24 cellular contexts compared by ENCODE assay signal in the genomic region with DNA sequence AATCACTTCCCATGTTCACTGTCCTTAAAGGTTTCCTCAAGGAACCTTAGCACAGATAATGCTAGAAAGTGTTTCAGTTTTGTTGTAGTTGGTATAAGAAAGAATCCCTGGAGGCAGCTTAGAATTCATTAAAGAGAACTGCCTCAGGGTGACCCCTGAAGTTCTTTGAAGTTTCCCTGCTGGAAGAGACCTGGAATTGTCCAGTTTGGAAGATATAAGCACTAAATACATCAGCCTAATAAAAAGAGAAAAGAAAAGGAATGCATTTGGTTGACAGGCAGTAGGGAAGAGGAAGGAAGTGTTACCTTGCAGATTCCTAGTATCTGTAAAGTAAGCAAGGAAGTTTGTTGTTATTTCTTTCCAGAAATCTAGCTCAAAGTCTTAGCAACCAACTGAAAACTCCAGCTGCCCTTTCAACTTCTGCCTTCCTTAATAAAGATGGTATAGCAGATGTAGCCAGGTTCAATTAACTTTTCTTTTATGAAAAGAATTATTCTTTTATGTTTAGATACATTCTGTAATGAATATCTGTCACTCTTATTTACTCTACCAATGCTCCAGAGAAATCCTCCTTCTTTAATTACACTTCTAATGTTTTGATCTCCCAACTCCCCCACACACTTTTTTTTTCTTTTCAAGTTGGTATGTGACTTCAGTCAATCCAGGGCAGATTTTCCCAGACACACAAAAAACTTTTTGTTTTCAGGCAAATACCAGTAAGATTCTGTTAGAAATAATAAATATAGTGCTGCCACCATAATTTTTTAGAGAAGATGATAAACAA.
"Had no signal": no experiment of that assay in that cellular context is flagged by ENCODE, and none has a peak within 500 bp of the region (broad histone marks: within the 10 kb centered on the region; RNA-seq: fewer than 3 reads in every experiment).

No MANE protein-coding gene starts in this region.

- H3K9me3 Mint-ChIP-seq: activated naive CD8-positive, alpha-beta T cell treated with anti-CD3 and anti-CD28 coated beads, Interleukin-2, amount 10 ng/mL, durations not matched to agents 7 days and 5 days; activated T-cell treated with anti-CD3 and anti-CD28 coated beads, Interleukin-2, amount 50 U/mL, for 24 hours; activated T-helper 2 cell treated with anti-CD3 and anti-CD28 coated beads, Interferon-gamma antibody, Interleukin-2, Interleukin-4, amounts not matched to agents 10 μg/mL and 5 μg/mL and 100 μg/mL, durations not matched to agents 14 hours and 24 hours and 36 hours; memory B cell; naive thymus-derived CD8-positive, alpha-beta T cell had no signal

- H3K4me3 ChIP-seq: coronary artery, gastrocnemius medialis, heart left ventricle, tibial artery had no signal

- H3K4me1 ChIP-seq: gastrocnemius medialis, heart left ventricle, tibial artery had no signal

- H3K36me3 Mint-ChIP-seq: activated naive CD8-positive, alpha-beta T cell treated with anti-CD3 and anti-CD28 coated beads, Interleukin-2, amount 10 ng/mL, durations not matched to agents 7 days and 5 days; memory B cell; naive thymus-derived CD8-positive, alpha-beta T cell had no signal

- H3K4me1 Mint-ChIP-seq: activated naive CD8-positive, alpha-beta T cell treated with anti-CD3 and anti-CD28 coated beads, Interleukin-2, amount 10 ng/mL, durations not matched to agents 7 days and 5 days; memory B cell; naive thymus-derived CD8-positive, alpha-beta T cell had no signal

- H3K27me3 ChIP-seq: gastrocnemius medialis, heart left ventricle, tibial artery had no signal

- H3K27ac Mint-ChIP-seq: activated CD8-positive, alpha-beta T cell treated with anti-CD3 and anti-CD28 coated beads, Interleukin-2, amount 10 ng/mL, durations not matched to agents 7 days and 5 days; activated naive CD8-positive, alpha-beta T cell treated with anti-CD3 and anti-CD28 coated beads, Interleukin-2, amount 10 ng/mL, durations not matched to agents 7 days and 5 days; activated T-cell treated with anti-CD3 and anti-CD28 coated beads, Interleukin-2, amount 50 U/mL, for 24 hours; activated T-helper 2 cell treated with anti-CD3 and anti-CD28 coated beads, Interferon-gamma antibody, Interleukin-2, Interleukin-4, amounts not matched to agents 10 μg/mL and 5 μg/mL and 100 μg/mL, durations not matched to agents 14 hours and 24 hours and 36 hours; memory B cell; naive thymus-derived CD8-positive, alpha-beta T cell; progenitor cell of endocrine pancreas had no signal

- DNase-seq: activated CD4-positive, alpha-beta T cell treated with anti-CD3 and anti-CD28 coated beads for 48 hours; activated CD4-positive, CD25-positive, alpha-beta regulatory T cell; activated CD8-positive, alpha-beta T cell treated with anti-CD3 and anti-CD28 coated beads, Interleukin-2, amount 10 ng/mL, durations not matched to agents 7 days and 5 days; activated naive CD4-positive, alpha-beta T cell treated with Interleukin-2 at 50 U/mL for 16 hours; activated naive CD8-positive, alpha-beta T cell treated with anti-CD3 and anti-CD28 coated beads, Interleukin-2, amount 10 ng/mL, durations not matched to agents 7 days and 5 days; activated T-cell treated with anti-CD3 and anti-CD28 coated beads, Interleukin-2, amount 50 U/mL, for 24 hours; amygdala; gastrocnemius medialis; heart left ventricle; kidney glomerular epithelial cell; left ventricle myocardium superior; naive thymus-derived CD8-positive, alpha-beta T cell; nucleus accumbens; stimulated activated CD4-positive, alpha-beta T cell treated with anti-CD3 and anti-CD28 coated beads, Interleukin-12 subunit alpha, Interleukin-12 subunit beta, amount 100 ng/mL, for 4 hours; stimulated activated CD4-positive, alpha-beta T cell treated with anti-CD3 and anti-CD28 coated beads, Interleukin-1b, Interleukin-23, amount 100 ng/mL, for 48 hours; stimulated activated CD8-positive, alpha-beta memory T cell treated with anti-CD3 and anti-CD28 coated beads, Interleukin-4, amount 100 ng/mL, for 48 hours; stimulated activated naive CD4-positive, alpha-beta T cell treated with Interleukin-2 at 50 U/mL for 16 hours; T-helper 1 cell; T-helper 9 cell; tibial artery had no signal

- H3K36me3 ChIP-seq: gastrocnemius medialis, heart left ventricle, tibial artery had no signal

- H3K27ac ChIP-seq: coronary artery, gastrocnemius medialis, heart left ventricle, tibial artery had no signal

- H3K27me3 Mint-ChIP-seq: activated naive CD8-positive, alpha-beta T cell treated with anti-CD3 and anti-CD28 coated beads, Interleukin-2, amount 10 ng/mL, durations not matched to agents 7 days and 5 days; activated T-cell treated with anti-CD3 and anti-CD28 coated beads, Interleukin-2, amount 50 U/mL, for 24 hours; memory B cell; naive thymus-derived CD8-positive, alpha-beta T cell; progenitor cell of endocrine pancreas had no signal

- H3K4me3 Mint-ChIP-seq: activated CD8-positive, alpha-beta T cell treated with anti-CD3 and anti-CD28 coated beads, Interleukin-2, amount 10 ng/mL, durations not matched to agents 7 days and 5 days; activated naive CD8-positive, alpha-beta T cell treated with anti-CD3 and anti-CD28 coated beads, Interleukin-2, amount 10 ng/mL, durations not matched to agents 7 days and 5 days; activated T-cell treated with anti-CD3 and anti-CD28 coated beads, Interleukin-2, amount 50 U/mL, for 24 hours; memory B cell; naive thymus-derived CD8-positive, alpha-beta T cell had no signal

- H3K9me3 ChIP-seq: gastrocnemius medialis, heart left ventricle, tibial artery had no signal
